Comparison of ENCODE assay signal across 37 cellular contexts in the genomic region with DNA sequence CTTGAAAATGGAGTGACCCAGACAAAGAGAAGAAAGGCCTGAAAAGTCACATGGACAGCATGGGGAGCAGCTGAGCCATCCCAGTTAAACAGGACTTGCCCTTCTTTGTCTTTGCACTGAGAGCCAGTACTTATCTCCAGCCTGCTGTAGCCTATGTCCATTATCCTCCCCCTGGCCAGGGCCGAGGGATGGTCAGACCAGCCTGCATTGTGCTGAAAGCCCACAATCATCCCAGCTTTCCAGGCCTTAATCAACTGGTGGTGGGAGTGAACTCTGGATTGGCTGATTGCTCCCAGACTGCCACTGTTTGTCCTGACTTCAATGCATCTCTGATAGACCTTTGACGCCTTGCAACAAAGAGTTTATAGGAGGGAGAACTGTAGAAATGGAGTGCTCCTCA.
"Had no signal": no experiment of that assay in that cellular context is flagged by ENCODE, and none has a peak within 500 bp of the region (broad histone marks: within the 10 kb centered on the region; RNA-seq: fewer than 3 reads in every experiment).

No MANE protein-coding gene starts in this region.

- H3K27ac ChIP-seq: adrenal gland, body of pancreas, brain microvascular endothelial cell, breast epithelium, VCaP had no signal

- FAIRE-seq: astrocyte, TTC549 had no signal

- H3K27me3 Mint-ChIP-seq: activated B cell treated with CpG ODN at 0.5 μM for 24 hours; activated CD4-positive, alpha-beta memory T cell treated with anti-CD3 and anti-CD28 coated beads for 36 hours; activated CD4-positive, alpha-beta T cell treated with anti-CD3 and anti-CD28 coated beads, Interleukin-2, amount 10 ng/mL, durations not matched to agents 24 days and 14 days; activated CD8-positive, alpha-beta T cell treated with anti-CD3 and anti-CD28 coated beads for 36 hours; activated naive CD8-positive, alpha-beta T cell treated with anti-CD3 and anti-CD28 coated beads for 36 hours; activated T-helper 17 cell treated with anti-CD3 and anti-CD28 coated beads, Interleukin-2, amount 50 U/mL, for 72 hours; T-cell had no signal

- ATAC-seq: activated CD8-positive, alpha-beta T cell treated with anti-CD3 and anti-CD28 coated beads for 36 hours; activated naive CD4-positive, alpha-beta T cell treated with anti-CD3 and anti-CD28 coated beads, Interleukin-2, amount 50 U/mL, for 72 hours; activated T-cell treated with anti-CD3 and anti-CD28 coated beads, Interleukin-2, amount 50 U/mL, for 4 hours; activated T-cell treated with anti-CD3 and anti-CD28 coated beads, Interleukin-2, amount 50 U/mL, for 72 hours; activated T-helper 17 cell treated with anti-CD3 and anti-CD28 coated beads, Interleukin-2, amount 50 U/mL, for 72 hours; body of pancreas; T-cell had no signal

- H3K27me3 ChIP-seq: adrenal gland, body of pancreas, brain microvascular endothelial cell, breast epithelium had no signal

- H3K4me1 ChIP-seq: adrenal gland, body of pancreas, breast epithelium had no signal

- H3K9me3 Mint-ChIP-seq: activated B cell treated with CpG ODN at 0.5 μM for 24 hours; activated CD4-positive, alpha-beta T cell treated with anti-CD3 and anti-CD28 coated beads, Interleukin-2, amount 10 ng/mL, durations not matched to agents 24 days and 14 days; activated T-helper 1 cell treated with anti-CD3 and anti-CD28 coated beads, Interleukin-12 subunit alpha, Interleukin-12 subunit beta, Interleukin-2, Interleukin-4 antibody, amounts not matched to agents 30 ng/mL and 10 ng/mL and 1 ng/mL, durations not matched to agents 14 hours and 24 hours and 36 hours had no signal

- H3K4me3 Mint-ChIP-seq: activated B cell treated with CpG ODN at 0.5 μM for 24 hours; activated CD4-positive, alpha-beta memory T cell treated with anti-CD3 and anti-CD28 coated beads for 36 hours; activated CD4-positive, alpha-beta T cell treated with anti-CD3 and anti-CD28 coated beads, Interleukin-2, amount 10 ng/mL, durations not matched to agents 24 days and 14 days; activated CD8-positive, alpha-beta T cell treated with anti-CD3 and anti-CD28 coated beads for 36 hours; activated naive CD4-positive, alpha-beta T cell treated with anti-CD3 and anti-CD28 coated beads for 36 hours; activated naive CD8-positive, alpha-beta T cell treated with anti-CD3 and anti-CD28 coated beads for 36 hours; activated T-cell treated with anti-CD3 and anti-CD28 coated beads, Interleukin-2, amount 50 U/mL, for 4 hours; activated T-cell treated with anti-CD3 and anti-CD28 coated beads, Interleukin-2, amount 50 U/mL, for 72 hours; activated T-helper 1 cell treated with anti-CD3 and anti-CD28 coated beads, Interleukin-12 subunit alpha, Interleukin-12 subunit beta, Interleukin-2, Interleukin-4 antibody, amounts not matched to agents 30 ng/mL and 10 ng/mL and 1 ng/mL, durations not matched to agents 14 hours and 24 hours and 36 hours; activated T-helper 17 cell treated with anti-CD3 and anti-CD28 coated beads, Interleukin-2, amount 50 U/mL, for 72 hours; T-cell; T-helper 1 cell treated with Interleukin-12 subunit alpha and Interleukin-12 subunit beta and Interleukin-4 antibody, amounts not matched to agents 30 μg/mL and 1 μg/mL, for 36 hours; T-helper 2 cell treated with Interferon-gamma antibody and Interleukin-4, amounts not matched to agents 5 μg/mL and 100 μg/mL, for 36 hours had no signal

- H3K27ac Mint-ChIP-seq: activated B cell treated with CpG ODN at 0.5 μM for 24 hours; activated CD4-positive, alpha-beta memory T cell treated with anti-CD3 and anti-CD28 coated beads for 36 hours; activated CD4-positive, alpha-beta T cell treated with anti-CD3 and anti-CD28 coated beads, Interleukin-2, amount 10 ng/mL, durations not matched to agents 24 days and 14 days; activated CD8-positive, alpha-beta T cell treated with anti-CD3 and anti-CD28 coated beads for 36 hours; activated naive CD4-positive, alpha-beta T cell treated with anti-CD3 and anti-CD28 coated beads for 36 hours; activated naive CD4-positive, alpha-beta T cell treated with anti-CD3 and anti-CD28 coated beads, Interleukin-2, amount 50 U/mL, for 72 hours; activated naive CD8-positive, alpha-beta T cell treated with anti-CD3 and anti-CD28 coated beads for 36 hours; activated T-cell treated with anti-CD3 and anti-CD28 coated beads, Interleukin-2, amount 50 U/mL, for 72 hours; activated T-helper 1 cell treated with anti-CD3 and anti-CD28 coated beads, Interleukin-12 subunit alpha, Interleukin-12 subunit beta, Interleukin-2, Interleukin-4 antibody, amounts not matched to agents 30 ng/mL and 10 ng/mL and 1 ng/mL, durations not matched to agents 14 hours and 24 hours and 36 hours; activated T-helper 17 cell treated with anti-CD3 and anti-CD28 coated beads, Interleukin-2, amount 50 U/mL, for 72 hours; T-cell; T-helper 1 cell treated with Interleukin-12 subunit alpha and Interleukin-12 subunit beta and Interleukin-4 antibody, amounts not matched to agents 30 μg/mL and 1 μg/mL, for 36 hours; T-helper 2 cell treated with Interferon-gamma antibody and Interleukin-4, amounts not matched to agents 5 μg/mL and 100 μg/mL, for 36 hours had no signal

- H3K4me3 ChIP-seq: adrenal gland, body of pancreas, breast epithelium had no signal

- H3K9me3 ChIP-seq: adrenal gland, body of pancreas, breast epithelium had no signal

- H3K36me3 Mint-ChIP-seq: activated CD4-positive, alpha-beta memory T cell treated with anti-CD3 and anti-CD28 coated beads for 36 hours; activated naive CD8-positive, alpha-beta T cell treated with anti-CD3 and anti-CD28 coated beads for 36 hours; T-cell had no signal

- DNase-seq: activated B cell treated with CpG ODN at 0.5 μM for 24 hours; activated CD4-positive, alpha-beta memory T cell treated with anti-CD3 and anti-CD28 coated beads for 36 hours; activated CD4-positive, alpha-beta T cell treated with anti-CD3 and anti-CD28 coated beads for 4 hours; activated CD4-positive, alpha-beta T cell treated with anti-CD3 and anti-CD28 coated beads, Interleukin-2, amount 10 ng/mL, durations not matched to agents 24 days and 14 days; activated CD4-positive, alpha-beta T cell treated with anti-CD3 and anti-CD28 coated beads, Interleukin-2, amount 50 U/mL, for 1 hour; activated CD4-positive, alpha-beta T cell treated with anti-CD3 and anti-CD28 coated beads, Interleukin-2, amount 50 U/mL, for 4 hours; activated CD4-positive, CD25-positive, alpha-beta regulatory T cell treated with anti-CD3 and anti-CD28 coated beads, Interleukin-2, amount 50 U/mL, for 72 hours; activated CD8-positive, alpha-beta memory T cell treated with anti-CD3 and anti-CD28 coated beads, Interleukin-2, amount 50 U/mL, for 4 hours; activated CD8-positive, alpha-beta T cell treated with anti-CD3 and anti-CD28 coated beads for 36 hours; activated effector memory CD4-positive, alpha-beta T cell treated with anti-CD3 and anti-CD28 coated beads, Interleukin-2, amount 50 U/mL, for 16 hours; activated gamma-delta T cell treated with Interleukin-2 at 50 U/mL for 16 hours; activated naive CD4-positive, alpha-beta T cell; activated naive CD4-positive, alpha-beta T cell treated with anti-CD3 and anti-CD28 coated beads for 36 hours; activated naive CD4-positive, alpha-beta T cell treated with anti-CD3 and anti-CD28 coated beads, Interleukin-2, amount 50 U/mL, for 16 hours; activated naive CD8-positive, alpha-beta T cell treated with anti-CD3 and anti-CD28 coated beads for 36 hours; activated T-cell treated with anti-CD3 and anti-CD28 coated beads for 4 hours; activated T-cell treated with anti-CD3 and anti-CD28 coated beads, Interleukin-2, amount 50 U/mL, for 1 hour; activated T-cell treated with anti-CD3 and anti-CD28 coated beads, Interleukin-2, amount 50 U/mL, for 4 hours; activated T-cell treated with anti-CD3 and anti-CD28 coated beads, Interleukin-2, amount 50 U/mL, for 72 hours; adrenal gland; amniotic stem cell; aorta; body of pancreas; brain microvascular endothelial cell; central memory CD4-positive, alpha-beta T cell; T-cell; T-helper 2 cell; T-helper 9 cell had no signal

- H3K36me3 ChIP-seq: adrenal gland, brain microvascular endothelial cell, breast epithelium had no signal

- H3K4me1 Mint-ChIP-seq: activated B cell treated with CpG ODN at 0.5 μM for 24 hours; activated CD4-positive, alpha-beta T cell treated with anti-CD3 and anti-CD28 coated beads, Interleukin-2, amount 10 ng/mL, durations not matched to agents 24 days and 14 days; activated naive CD8-positive, alpha-beta T cell treated with anti-CD3 and anti-CD28 coated beads for 36 hours; activated T-helper 17 cell treated with anti-CD3 and anti-CD28 coated beads, Interleukin-2, amount 50 U/mL, for 72 hours; T-cell had no signal
